In genomic region chr12:79886917-79887519, GRCh38 we compare ENCODE assay signal across 8 cellular contexts. TPM values are rescaled to one million over a fixed set of nuclear protein-coding genes. Genes with fewer than 3 reads are reported as not detected.
DNase-seq lines count a peak whose midpoint lies in the region; ATAC-seq, FAIRE-seq and TF ChIP-seq lines count a peak whose summit lies in the region.

No MANE protein-coding gene starts in this region.

- dilution Hi-C loops in keratinocyte (cut with MboI; ENCODE audit: extremely low pct_ligation_motif_present, low sequenced_read_pairs) = no loop called here

- DNase-seq in MCF 10A (ENCODE audit: unreplicated experiment) (peak; percentile 61), breast epithelium (ENCODE audit: low spot score in 2 of 2) (no peak), NCI-H2107 treated with DMSO at 0.1 percent for 48 hours (lab: John Stamatoyannopoulos, UW; ENCODE audit: unreplicated experiment) (peak; percentile 23), astrocyte of the hippocampus (ENCODE audit: low read depth, low spot score) (peak; percentile 52), keratinocyte (ENCODE audit: low read depth, low spot score) (peak; percentile 23), vagina (ENCODE audit: extremely low spot score in 2 of 2) (no peak)
- DNase-seq in activated naive CD4-positive, alpha-beta T cell treated with Interleukin-2 at 50 U/mL for 16 hours = no peak

- H3K4me3 Mint-ChIP-seq in MCF 10A (ENCODE audit: unreplicated experiment) = no peak overlapping the region

- no peaks in the 10 kb centered on the region for H3K9me1 ChIP-seq in keratinocyte (ENCODE audit: control insufficient read depth, extremely low read depth, insufficient read depth, low read length)

- H3K79me2 ChIP-seq in keratinocyte (ENCODE audit: control insufficient read depth, insufficient read depth, low read length) = peaks cover 90% of the 10 kb centered on the region

- CTCF ChIA-PET in MCF 10A (lab: Yijun Ruan, JAX) = interaction anchor here (0.7 to 1.8 kb wide), 12 partner anchors 9 to 303 kb away, joined by 3 to 5 read pairs (median 3); no protein-coding TSS in a partner anchor

- H4K20me1 ChIP-seq in keratinocyte (ENCODE audit: control insufficient read depth, extremely low read depth, insufficient read depth, low read length) = peaks cover 2% of the 10 kb centered on the region

- BruUV-seq in MCF 10A (replicated peaks; lab: Mats Ljungman, UMichigan) = no TSS peak

- no peak for FAIRE-seq in keratinocyte (lab: Jason Lieb, UNC)

- no peak overlapping the region for H3K4me2 ChIP-seq in keratinocyte (ENCODE audit: control insufficient read depth, extremely low read depth, insufficient read depth, low read depth, low read length)

- no peaks in the 10 kb centered on the region for H3K27me3 Mint-ChIP-seq in MCF 10A (ENCODE audit: insufficient read depth, unreplicated experiment)

- POLR2A ChIA-PET in MCF 10A (lab: Yijun Ruan, JAX) = interaction anchor here (0.8 to 1.5 kb wide), 3 partner anchors 47 to 193 kb away, joined by 3 to 5 read pairs (median 3); partner anchors contain the start of gene PPP1R12A

- no peak overlapping the region for H3K27ac Mint-ChIP-seq in MCF 10A (ENCODE audit: low read depth, unreplicated experiment)

- H3K4me1 Mint-ChIP-seq in MCF 10A (ENCODE audit: insufficient read depth, unreplicated experiment) = peaks cover 23% of the 10 kb centered on the region

- H2AFZ ChIP-seq in keratinocyte (ENCODE audit: control insufficient read depth, low read length) = no peak overlapping the region

- no peaks in the 10 kb centered on the region for H3K9me3 Mint-ChIP-seq in MCF 10A (ENCODE audit: unreplicated experiment)

- peak; percentile 68 for ATAC-seq in HG02678 (IDR thresholded peaks at IDR 0.05; ENCODE audit: unreplicated experiment)

- TF ChIP-seq POLR2A in breast epithelium (IDR thresholded peaks at IDR 0.05) (no peak), vagina (IDR thresholded peaks at IDR 0.05) (no peak)

- H3K9me3 ChIP-seq in breast epithelium = no peaks in the 10 kb centered on the region
- no peaks in the 10 kb centered on the region for H3K9me3 ChIP-seq in keratinocyte (ENCODE audit: control insufficient read depth, low read depth, low read length)
- no peaks in the 10 kb centered on the region for H3K9me3 ChIP-seq in vagina

- TF ChIP-seq CTCF in MCF 10A (IDR thresholded peaks at IDR 0.05; ENCODE audit: unreplicated experiment) (peak; percentile 39), breast epithelium (IDR thresholded peaks at IDR 0.05) (peak in 1 of 3 donors; percentile 28), keratinocyte (optimal IDR thresholded peaks at IDR 0.05 in 1 of 3, IDR thresholded peaks at IDR 0.05 in 1 of 3, conservative IDR thresholded peaks at IDR 0.05 in 1 of 3; ENCODE audit: extremely low read depth in 1 of 3, insufficient read depth in 2 of 3, low read length in 3 of 3) (peak in 2 of 3 experiments; percentile 35 to 55), vagina (IDR thresholded peaks at IDR 0.05) (peak; percentile 10 to 36 (median 29))

- H3K4me3 ChIP-seq in breast epithelium (no peak overlapping the region), keratinocyte (ENCODE audit: control insufficient read depth in 2 of 3, extremely low read depth in 1 of 3, insufficient read depth in 2 of 3, low read depth in 1 of 3, low read length in 3 of 3) (no peak overlapping the region), vagina (no peak overlapping the region)

- intact Hi-C loops in MCF 10A (cut with micrococcal nuclease) (loop anchor here (1.0 to 5.0 kb wide), 4 partner anchors 47 to 875 kb away; no protein-coding TSS in a partner anchor), breast epithelium (cut with DNase I; ENCODE audit: low total_unique reads) (no loop called here), vagina (cut with DNase I) (loop anchor here (10.0 kb wide), 1 partner anchor 298 kb away; no protein-coding TSS in a partner anchor)

- no peaks in the 10 kb centered on the region for H3K27me3 ChIP-seq in breast epithelium
- H3K27me3 ChIP-seq in keratinocyte (ENCODE audit: control insufficient read depth, extremely low read depth, insufficient read depth, low read length) = no peaks in the 10 kb centered on the region
- H3K27me3 ChIP-seq in vagina = no peaks in the 10 kb centered on the region

- H3K9ac ChIP-seq in keratinocyte (ENCODE audit: control insufficient read depth, extremely low read depth, insufficient read depth, low read length) = no peak overlapping the region

- H3K27ac ChIP-seq in breast epithelium (no peak overlapping the region), keratinocyte (ENCODE audit: control insufficient read depth, insufficient read depth, low read length) (no peak overlapping the region), vagina (no peak overlapping the region)

- H3K36me3 Mint-ChIP-seq in MCF 10A (ENCODE audit: insufficient read depth, unreplicated experiment) = no peaks in the 10 kb centered on the region

- H3K4me1 ChIP-seq in breast epithelium (no peaks in the 10 kb centered on the region), keratinocyte (ENCODE audit: control insufficient read depth, extremely low read depth, insufficient read depth, low read length) (peaks cover 10% of the 10 kb centered on the region), vagina (peaks cover 71% of the 10 kb centered on the region)

- H3K36me3 ChIP-seq in breast epithelium (no peaks in the 10 kb centered on the region), keratinocyte (ENCODE audit: control insufficient read depth in 2 of 2, extremely low read depth in 1 of 2, insufficient read depth in 2 of 2, low read length in 2 of 2) (no peaks in the 10 kb centered on the region), vagina (no peaks in the 10 kb centered on the region)

RNA-seq across cellular contexts. Expression of gene PPP1R12A, which starts 47.9 kb away (rescaled TPM):
- total RNA-seq in MCF 10A (2022) (67.6 and 78.0 TPM in 2 replicates), breast epithelium (100 to 1,000 TPM in 2 of 3 donors, 10 to 100 TPM in 1; 64.8 to 137 (median 134) TPM), vagina (95.8 TPM)
- 23.8 to 45.2 TPM (median 42.4 TPM) in 3 replicates for polyA plus RNA-seq in keratinocyte
- 276 TPM for polyA plus RNA-seq in keratinocyte (2011; ENCODE audit: low read depth)
- polyA plus RNA-seq in keratinocyte (2011; cell fraction: cytosol; rRNA removed) = 17.5 and 26.7 TPM in 2 replicates
- 39.5 and 59.5 TPM in 2 replicates for polyA plus RNA-seq in keratinocyte (2011; cell fraction: nucleus; rRNA removed)
- polyA plus RNA-seq in keratinocyte (2012; ENCODE audit: low replicate concordance) = 37.1 and 43.5 TPM in 2 replicates
- polyA minus RNA-seq in keratinocyte = 24.4 to 74.1 TPM (median 37.9 TPM) in 3 replicates
- polyA minus RNA-seq in keratinocyte (2011; cell fraction: cytosol; rRNA and poly(A)+ RNA removed) = 35.7 TPM
- 64.7 and 149 TPM in 2 replicates for polyA minus RNA-seq in keratinocyte (2011; cell fraction: nucleus; rRNA and poly(A)+ RNA removed)

Comparison
In these comparisons a context has a peak if more than half of its experiments do, and no peak if none do; other contexts are left out.
1. DNase-seq: peak in MCF 10A (single experiment), NCI-H2107 treated with DMSO at 0.1 percent for 48 hours (single experiment), astrocyte of the hippocampus (single experiment) and keratinocyte (single experiment); none in breast epithelium (0 of 2), vagina (0 of 2) and activated naive CD4-positive, alpha-beta T cell treated with Interleukin-2 at 50 U/mL for 16 hours (single experiment).